In genomic region chr1:116652598-116652997, GRCh38 we compare ENCODE assay signal across 1 cellular context. TPM values are rescaled to one million over a fixed set of nuclear protein-coding genes. Genes with fewer than 3 reads are reported as not detected.
"Had no signal": no experiment of that assay in that cellular context is flagged by ENCODE, and none has a peak within 500 bp of the region (broad histone marks: within the 10 kb centered on the region; RNA-seq: fewer than 3 reads in every experiment).

No MANE protein-coding gene starts in this region.

RNA-seq across cellular contexts. Expression of gene IGSF3, which starts 14.9 kb away (rescaled TPM):
- polyA plus RNA-seq: naive thymus-derived CD8-positive, alpha-beta T cell had no signal
